8 cellular contexts compared by ENCODE assay signal in genomic region chr17:28812980-28813377, GRCh38. TPM values are rescaled to one million over a fixed set of nuclear protein-coding genes. Genes with fewer than 3 reads are reported as not detected.
DNase-seq lines count a peak whose midpoint lies in the region; ATAC-seq and TF ChIP-seq lines count a peak whose summit lies in the region.

No MANE protein-coding gene starts in this region.

- H4K91ac ChIP-seq in trophoblast cell (ENCODE audit: low read depth, low read length) = no peak overlapping the region

- CTCF ChIA-PET in RWPE1 (lab: Yijun Ruan, JAX) = interaction anchor here (0.6 to 1.0 kb wide), 4 partner anchors 31 to 479 kb away, joined by 3 to 5 read pairs (median 4); no protein-coding TSS in a partner anchor

- H3K79me2 ChIP-seq in trophoblast cell (ENCODE audit: control insufficient read depth, insufficient read depth, low read length, poor library complexity) = peaks cover 6% of the 10 kb centered on the region

- no peaks in the 10 kb centered on the region for H3K36me3 ChIP-seq in ES-I3 (ENCODE audit: insufficient read depth, low read length)
- H3K36me3 ChIP-seq in esophagus muscularis mucosa = no peaks in the 10 kb centered on the region
- no peaks in the 10 kb centered on the region for H3K36me3 ChIP-seq in trophoblast cell (ENCODE audit: control insufficient read depth in 1 of 2, insufficient read depth in 2 of 2, low read length in 2 of 2)

- DNase-seq in RWPE1 (ENCODE audit: low spot score) (peak; percentile 64), esophagus muscularis mucosa (ENCODE audit: extremely low spot score) (no peak), trophoblast cell (no peak), CD1c-positive myeloid dendritic cell (ENCODE audit: extremely low spot score) (no peak), GM19240 (ENCODE audit: insufficient read length, low spot score) (no peak)

- H3K4me1 ChIP-seq in ES-I3 (ENCODE audit: insufficient read depth, low read length) = peaks cover 12% of the 10 kb centered on the region
- H3K4me1 ChIP-seq in esophagus muscularis mucosa = peaks cover 27 to 47% (median 42%) of the 10 kb centered on the region in 4 donors
- peaks cover 0 to under 1% of the 10 kb centered on the region in 2 experiments for H3K4me1 ChIP-seq in trophoblast cell (ENCODE audit: control insufficient read depth in 1 of 2, insufficient read depth in 2 of 2, low read length in 2 of 2)

- no peak overlapping the region for H2BK5ac ChIP-seq in trophoblast cell (ENCODE audit: low read depth, low read length, poor library complexity)

- no peak overlapping the region for H4K12ac ChIP-seq in trophoblast cell (ENCODE audit: low read depth, low read length)

- under 1% methylated on average over 6 of the region's 6 CpGs for WGBS in esophagus muscularis mucosa
- WGBS in trophoblast cell (ENCODE audit: extremely low coverage, insufficient coverage, insufficient read length) = no CpG with 5 or more reads among the region's 6 CpGs

- H4K8ac ChIP-seq in trophoblast cell (ENCODE audit: low read depth, low read length) = no peak overlapping the region

- H3K23ac ChIP-seq in trophoblast cell (ENCODE audit: low read length) = no peak overlapping the region

- no peak overlapping the region for H3K4ac ChIP-seq in trophoblast cell (ENCODE audit: low read depth, low read length)

- intact Hi-C loops in esophagus muscularis mucosa (cut with DNase I) = no loop called here

- H3K4me3 ChIP-seq in esophagus muscularis mucosa = peak overlapping the region; percentile 82 to 93 (median 87)
- H3K4me3 ChIP-seq in trophoblast cell (ENCODE audit: low read depth, low read length) = peak overlapping the region; percentile 88

- H3K27me3 ChIP-seq in esophagus muscularis mucosa (no peaks in the 10 kb centered on the region), trophoblast cell (ENCODE audit: insufficient read depth, low read length) (no peaks in the 10 kb centered on the region)

- peaks cover 8% of the 10 kb centered on the region for H3K79me1 ChIP-seq in trophoblast cell (ENCODE audit: low read length)

- H2AFZ ChIP-seq in trophoblast cell (ENCODE audit: insufficient read depth, low read length, poor library complexity) = no peak overlapping the region

- H3K27ac ChIP-seq in RWPE1 = peak overlapping the region; percentile 95
- peak overlapping the region; percentile 89 to 96 (median 94) for H3K27ac ChIP-seq in esophagus muscularis mucosa (replicated peaks in 1 of 4)
- H3K27ac ChIP-seq in trophoblast cell (ENCODE audit: low read depth, low read length) = no peak overlapping the region

- peak overlapping the region; percentile 53 for H3K4me2 ChIP-seq in trophoblast cell (ENCODE audit: low read length)

- TF ChIP-seq CTCF in RWPE1 (conservative IDR thresholded peaks at IDR 0.05; ENCODE audit: low read depth) (no peak), esophagus muscularis mucosa (IDR thresholded peaks at IDR 0.05) (no peak)

- TF ChIP-seq EP300 in esophagus muscularis mucosa (IDR thresholded peaks at IDR 0.05) = no peak

- no peak for ATAC-seq in HG03196 (IDR thresholded peaks at IDR 0.05; ENCODE audit: unreplicated experiment)
- no peak for ATAC-seq in HG03342 (IDR thresholded peaks at IDR 0.05; ENCODE audit: unreplicated experiment)

- no peak for TF ChIP-seq POLR2A in esophagus muscularis mucosa (IDR thresholded peaks at IDR 0.05; ENCODE audit: low read depth)

- H2AK5ac ChIP-seq in trophoblast cell (ENCODE audit: low read length) = no peak overlapping the region

- POLR2A ChIA-PET in RWPE1 (lab: Yijun Ruan, JAX; ENCODE audit: low non-redundant PET) = interaction anchor here (0.7 kb wide), 1 partner anchor 49 kb away, joined by 8 read pairs; no protein-coding TSS in a partner anchor

- H2BK120ac ChIP-seq in trophoblast cell (ENCODE audit: insufficient read depth, low read length, poor library complexity) = no peak overlapping the region

- no peak overlapping the region for H3K14ac ChIP-seq in trophoblast cell (ENCODE audit: low read length)

- H3K9me3 ChIP-seq in ES-I3 (ENCODE audit: control insufficient read depth, insufficient read depth, low read length) (no peaks in the 10 kb centered on the region), esophagus muscularis mucosa (no peaks in the 10 kb centered on the region), trophoblast cell (ENCODE audit: insufficient read depth, low read depth, low read length) (no peaks in the 10 kb centered on the region)

- no peak overlapping the region for H3K18ac ChIP-seq in trophoblast cell (ENCODE audit: low read length)

- peak overlapping the region; percentile 72 for H3K9ac ChIP-seq in ES-I3 (ENCODE audit: low read depth, low read length)
- H3K9ac ChIP-seq in trophoblast cell (ENCODE audit: low read length) = no peak overlapping the region

- no peak overlapping the region for H2BK12ac ChIP-seq in trophoblast cell (ENCODE audit: low read length)

RNA-seq across cellular contexts. Expression of gene FAM222B, which starts 29.6 kb away (rescaled TPM):
- total RNA-seq in esophagus muscularis mucosa = 10 to 100 TPM; 15.9 to 48.1 (median 30.3) TPM
- polyA plus RNA-seq in trophoblast cell (2013) = 45.9 and 48.6 TPM in 2 replicates

RNA-seq across cellular contexts. Expression of gene ERAL1, which starts 41.8 kb away (rescaled TPM):
- 10 to 100 TPM; 24.5 to 38.0 (median 27.7) TPM for total RNA-seq in esophagus muscularis mucosa
- polyA plus RNA-seq in trophoblast cell (2013) = 39.0 and 40.1 TPM in 2 replicates
